Comparison of ENCODE assay signal across 8 cellular contexts in genomic region chr17:82019905-82020873, GRCh38. TPM values are rescaled to one million over a fixed set of nuclear protein-coding genes. Genes with fewer than 3 reads are reported as not detected.
DNase-seq lines count a peak whose midpoint lies in the region; ATAC-seq and TF ChIP-seq lines count a peak whose summit lies in the region.

No MANE protein-coding gene starts in this region.

- H3K27me3 Mint-ChIP-seq in WTC11 (ENCODE audit: low read depth): no peaks in the 10 kb centered on the region

- H2BK5ac ChIP-seq in mesenchymal stem cell (ENCODE audit: low read depth, low read length, poor library complexity, severe bottlenecking): no peak overlapping the region

- peak; percentile 61 for DNase-seq in GM06990 (ENCODE audit: extremely low read depth, insufficient read length)
- DNase-seq in NCI-H1105 treated with DMSO at 0.1 percent for 48 hours (lab: John Stamatoyannopoulos, UW): peak; percentile 21
- peak; percentile 91 for DNase-seq in WTC11 (ENCODE audit: low spot score)
- DNase-seq in cardiac fibroblast (ENCODE audit: low read depth in 2 of 2): peak; percentile 48 to 50
- DNase-seq in mesenchymal stem cell: peak; percentile 56
- no peak for DNase-seq in suprapubic skin (ENCODE audit: low spot score in 2 of 2)
- no peak for DNase-seq in cerebellar cortex (ENCODE audit: low spot score)
- DNase-seq in globus pallidus (ENCODE audit: low spot score): no peak

- no peak overlapping the region for H3K23ac ChIP-seq in mesenchymal stem cell (ENCODE audit: low read length in 2 of 2)

- no peaks in the 10 kb centered on the region for H3K9me3 Mint-ChIP-seq in WTC11

- H3K4me1 Mint-ChIP-seq in WTC11: peaks cover 11% of the 10 kb centered on the region

- H4K91ac ChIP-seq in mesenchymal stem cell (ENCODE audit: low read length): peak overlapping the region; percentile 28

- peaks cover 33% of the 10 kb centered on the region for H3K79me1 ChIP-seq in mesenchymal stem cell (replicated peaks; ENCODE audit: low read length, poor library complexity, severe bottlenecking)

- H3K4me3 ChIP-seq in GM06990 (replicated peaks; ENCODE audit: low read depth, low read length) (no peak overlapping the region), cardiac fibroblast (replicated peaks in 1 of 2; ENCODE audit: low read depth in 2 of 2, low read length in 2 of 2) (no peak overlapping the region), mesenchymal stem cell (ENCODE audit: insufficient read depth in 1 of 2, low read depth in 1 of 2, low read length in 2 of 2) (no peak overlapping the region), suprapubic skin (no peak overlapping the region)

- H3K27ac ChIP-seq in mesenchymal stem cell (ENCODE audit: low read length, poor library complexity, severe bottlenecking) (no peak overlapping the region), suprapubic skin (no peak overlapping the region)

- peak overlapping the region in 1 of 2 experiments; percentile 41 for H3K14ac ChIP-seq in mesenchymal stem cell (ENCODE audit: low read length in 2 of 2)

- no peak overlapping the region for H3K4ac ChIP-seq in mesenchymal stem cell (ENCODE audit: low read depth in 1 of 2, low read length in 2 of 2)

- no peak for TF ChIP-seq EP300 in suprapubic skin (IDR thresholded peaks at IDR 0.05)

- H2AFZ ChIP-seq in mesenchymal stem cell (ENCODE audit: low read depth, low read length): no peak overlapping the region

- no peak overlapping the region for H3K4me2 ChIP-seq in mesenchymal stem cell (ENCODE audit: low read length, poor library complexity, severe bottlenecking)

- TF ChIP-seq POLR2A in suprapubic skin (IDR thresholded peaks at IDR 0.05): no peak

- ATAC-seq in WTC11: peak; percentile 9

- H3K36me3 ChIP-seq in GM06990 (ENCODE audit: control insufficient read depth, insufficient read depth, low read length): no peaks in the 10 kb centered on the region; the same call in none of the 2 replicates
- H3K36me3 ChIP-seq in mesenchymal stem cell (ENCODE audit: control insufficient read depth in 1 of 2, insufficient read depth in 2 of 2, low read depth in 1 of 2, low read length in 2 of 2): peaks cover 15 to 44% of the 10 kb centered on the region in 2 experiments
- peaks cover 3% of the 10 kb centered on the region for H3K36me3 ChIP-seq in suprapubic skin

- H2BK120ac ChIP-seq in mesenchymal stem cell (ENCODE audit: low read depth, low read length): no peak overlapping the region

- CTCF ChIA-PET in WTC11 (lab: Charles Lee): interaction anchor here (0.6 to 8.8 kb wide), 58 partner anchors 11 to 697 kb away, joined by 3 to 119 read pairs (median 4); partner anchors contain the start of genes DCXR, FN3KRP, MAFG and MCRIP1

- H3K36me3 Mint-ChIP-seq in WTC11: no peaks in the 10 kb centered on the region; the same call in 1 of the 2 replicates

- no peak overlapping the region for H2BK15ac ChIP-seq in mesenchymal stem cell (ENCODE audit: low read depth, poor library complexity, severe bottlenecking)

- H3K27ac Mint-ChIP-seq in WTC11: no peak overlapping the region

- H3K4me3 Mint-ChIP-seq in WTC11: peak overlapping the region; percentile 20; the same call in 1 of the 2 replicates

- H3K9me3 ChIP-seq in mesenchymal stem cell (ENCODE audit: control insufficient read depth, low read length) (no peaks in the 10 kb centered on the region), suprapubic skin (no peaks in the 10 kb centered on the region)

- TF ChIP-seq CTCF in GM06990 (IDR thresholded peaks at IDR 0.05; ENCODE audit: insufficient read depth, low read length, poor library complexity, severe bottlenecking) (peak; percentile 92), WTC11 (IDR thresholded peaks at IDR 0.05) (peak; percentile 85), cardiac fibroblast (IDR thresholded peaks at IDR 0.05; ENCODE audit: low read depth, low read length) (peak; percentile 85), suprapubic skin (IDR thresholded peaks at IDR 0.05) (peak; percentile 15 to 73)

- peak overlapping the region; percentile 35 for H4K8ac ChIP-seq in mesenchymal stem cell (ENCODE audit: low read length)

- POLR2A ChIA-PET in WTC11 (lab: Charles Lee): interaction anchor here (0.5 to 1.7 kb wide), 3 partner anchors 11 to 104 kb away, joined by 3 to 5 read pairs (median 4); partner anchors contain the start of genes DCXR and RAC3

- H2AK5ac ChIP-seq in mesenchymal stem cell (ENCODE audit: low read length, severe bottlenecking): no peak overlapping the region

- peak overlapping the region in 1 of 2 experiments; percentile 37 for H3K18ac ChIP-seq in mesenchymal stem cell (ENCODE audit: low read depth in 1 of 2, low read length in 2 of 2)

- 67% methylated on average over 32 of the region's 33 CpGs for WGBS in mesenchymal stem cell
- 68% methylated on average over 13 of the region's 33 CpGs for WGBS in suprapubic skin

- no peaks in the 10 kb centered on the region for H3K27me3 ChIP-seq in GM06990 (replicated peaks; ENCODE audit: control insufficient read depth, insufficient read depth, low read length)
- no peaks in the 10 kb centered on the region for H3K27me3 ChIP-seq in mesenchymal stem cell (ENCODE audit: control insufficient read depth in 1 of 2, insufficient read depth in 1 of 2, low read length in 2 of 2)
- no peaks in the 10 kb centered on the region for H3K27me3 ChIP-seq in suprapubic skin

- H2BK12ac ChIP-seq in mesenchymal stem cell (ENCODE audit: low read length in 2 of 2): peak overlapping the region in 1 of 2 experiments; percentile 60

- H3K4me1 ChIP-seq in mesenchymal stem cell (ENCODE audit: control insufficient read depth, insufficient read depth, low read depth, low read length): peaks cover 39% of the 10 kb centered on the region
- H3K4me1 ChIP-seq in suprapubic skin: peaks cover 32% of the 10 kb centered on the region

- no peak overlapping the region for H3K9ac ChIP-seq in mesenchymal stem cell (ENCODE audit: low read length)

TF ChIP-seq in WTC11, 78 proteins besides CTCF, POLR2A, EP300 and RAD21:
- 0 out of 2 replicates have a peak, but pooled peaks have one; percentile 45 for TF ChIP-seq NFATC4 (CRISPR knock-in tag; IDR thresholded peaks at IDR 0.05)
- 0 out of 2 replicates have a peak, but pooled peaks have one; percentile 34 for TF ChIP-seq FOXK1 (CRISPR knock-in tag; IDR thresholded peaks at IDR 0.05)
- peak; percentile 37; the same call in 1 of the 2 replicates for TF ChIP-seq GABPB1 (CRISPR knock-in tag; IDR thresholded peaks at IDR 0.05)
- no peak for TF ChIP-seq SMAD4 (CRISPR knock-in tag; IDR thresholded peaks at IDR 0.05)
- no peak for TF ChIP-seq ZNF281 (CRISPR knock-in tag; IDR thresholded peaks at IDR 0.05)
- no peak for TF ChIP-seq ZNF317 (CRISPR knock-in tag; IDR thresholded peaks at IDR 0.05; ENCODE audit: borderline replicate concordance, low read depth)

RNA-seq across cellular contexts. Expression of gene CENPX, which starts 2.5 kb away (rescaled TPM):
- total RNA-seq in WTC11 (2021) (107 to 121 TPM (median 110 TPM) in 3 replicates), suprapubic skin (10 to 100 TPM; 75.8 to 81.6 (median 76.8) TPM)
- 26.5 TPM for polyA plus RNA-seq in mesenchymal stem cell (2013, experiment 1 of 2)
- polyA plus RNA-seq in mesenchymal stem cell (2013, experiment 2 of 2): 26.0 TPM

RNA-seq across cellular contexts. Expression of gene LRRC45, which starts 2.9 kb away (rescaled TPM):
- total RNA-seq in WTC11 (2021) (30.5 to 38.1 TPM (median 32.5 TPM) in 3 replicates), suprapubic skin (10 to 100 TPM; 14.1 to 18.7 (median 15.4) TPM)
- 4.8 TPM for polyA plus RNA-seq in mesenchymal stem cell (2013, experiment 1 of 2)
- polyA plus RNA-seq in mesenchymal stem cell (2013, experiment 2 of 2): 5.2 TPM

RNA-seq across cellular contexts. Expression of gene RAC3, which starts 11.3 kb away (rescaled TPM):
- total RNA-seq in WTC11 (2021) (135 to 163 TPM (median 138 TPM) in 3 replicates), suprapubic skin (10 to 100 TPM; 13.7 to 34.1 (median 14.8) TPM)
- polyA plus RNA-seq in mesenchymal stem cell (2013, experiment 1 of 2): 33.3 TPM
- 31.4 TPM for polyA plus RNA-seq in mesenchymal stem cell (2013, experiment 2 of 2)

RNA-seq across cellular contexts. Expression of gene DCXR, which starts 17.3 kb away (rescaled TPM):
- total RNA-seq in WTC11 (2021) (114 to 130 TPM (median 120 TPM) in 3 replicates), suprapubic skin (100 to 1,000 TPM; 160 to 267 (median 222) TPM)
- 39.7 TPM for polyA plus RNA-seq in mesenchymal stem cell (2013, experiment 1 of 2)
- polyA plus RNA-seq in mesenchymal stem cell (2013, experiment 2 of 2): 43.5 TPM

RNA-seq across cellular contexts. Expression of gene RFNG, which starts 31.4 kb away (rescaled TPM):
- 40.9 to 42.3 TPM (median 41.6 TPM) in 3 replicates for total RNA-seq in WTC11 (2021)
- polyA plus RNA-seq in mesenchymal stem cell (2013, experiment 1 of 2): 31.3 TPM
- polyA plus RNA-seq in mesenchymal stem cell (2013, experiment 2 of 2): 31.7 TPM
- 10 to 100 TPM; 46.0 to 61.0 (median 50.8) TPM for total RNA-seq in suprapubic skin

Comparison
In these comparisons a context has a peak if more than half of its experiments do, and no peak if none do; other contexts are left out.
1. DNase-seq: peak in GM06990 (single experiment), NCI-H1105 treated with DMSO at 0.1 percent for 48 hours (single experiment), WTC11 (single experiment), cardiac fibroblast (2 of 2) and mesenchymal stem cell (single experiment); none in suprapubic skin (0 of 2), cerebellar cortex (single experiment) and globus pallidus (single experiment).
2. Peak in every context shown above with its lines, with median percentiles within 50 percentile points of each other: CTCF ChIP-seq.